In the genomic region with DNA sequence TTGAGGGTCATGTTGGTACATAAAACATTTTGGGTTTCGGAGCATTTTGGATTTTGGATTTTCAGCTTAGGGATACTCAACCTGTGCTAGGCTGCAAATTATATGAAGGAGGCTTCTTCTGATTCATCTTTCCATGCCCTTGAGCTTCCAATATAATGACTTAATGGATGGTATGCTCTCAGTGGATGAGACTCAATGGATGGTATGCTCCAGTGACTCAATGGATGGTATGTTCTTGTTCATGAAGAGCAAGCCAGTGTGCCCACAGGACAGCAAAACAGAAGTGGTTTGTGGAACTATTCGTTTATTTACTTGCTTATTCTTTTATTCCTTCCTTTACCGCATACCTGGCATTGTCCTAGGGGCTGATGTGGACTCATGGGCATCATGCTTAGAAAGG, we compare ENCODE assay signal across 28 cellular contexts.
"Had no signal": no experiment of that assay in that cellular context is flagged by ENCODE, and none has a peak within 500 bp of the region (broad histone marks: within the 10 kb centered on the region; RNA-seq: fewer than 3 reads in every experiment).

No MANE protein-coding gene starts in this region.

- H3K27me3 ChIP-seq: esophagus squamous epithelium, gastrocnemius medialis, neutrophil, right atrium auricular region, transverse colon, upper lobe of right lung, uterus had no signal

- H3K27ac ChIP-seq: coronary artery, esophagus squamous epithelium, gastrocnemius medialis, neutrophil, parathyroid adenoma, right atrium auricular region, transverse colon, upper lobe of right lung, uterus had no signal

- H3K4me1 Mint-ChIP-seq: memory B cell; naive B cell; stimulated activated memory B cell treated with anti-CD40 and anti-IgM and Interleukin-4, amounts not matched to agents 10 μg/mL and 1 μg/mL and 100 μg/mL, for 72 hours had no signal

- FAIRE-seq: endothelial cell of umbilical vein, kidney had no signal

- H3K4me1 ChIP-seq: esophagus squamous epithelium, parathyroid adenoma, upper lobe of right lung had no signal

- H3K9me3 ChIP-seq: esophagus squamous epithelium, gastrocnemius medialis, mucosa of descending colon, neutrophil, upper lobe of right lung, uterus had no signal

- H3K27me3 Mint-ChIP-seq: memory B cell; naive B cell; progenitor cell of endocrine pancreas; stimulated activated memory B cell treated with anti-CD40 and anti-IgM and Interleukin-4, amounts not matched to agents 10 μg/mL and 1 μg/mL and 100 μg/mL, for 72 hours; stimulated activated naive CD8-positive, alpha-beta T cell treated with anti-CD3 and anti-CD28 coated beads, Interleukin-15, Interleukin-2, amounts not matched to agents 100 ng/mL and 50 ng/mL, for 24 hours had no signal

- ATAC-seq: gastrocnemius medialis; left lobe of liver; mucosa of descending colon; natural killer cell treated with Interleukin-12 subunit alpha and Interleukin-12 subunit beta and Interleukin-15 and Interleukin-18, amount 100 ng/mL, for 72 hours; sciatic nerve; stimulated activated memory B cell treated with anti-CD40 and anti-IgM and Interleukin-4, amounts not matched to agents 10 μg/mL and 1 μg/mL and 100 μg/mL, for 72 hours; upper lobe of right lung had no signal

- H3K27ac Mint-ChIP-seq: memory B cell; mesothelial cell of epicardium; natural killer cell treated with Interleukin-12 subunit alpha and Interleukin-12 subunit beta and Interleukin-15 and Interleukin-18, amount 100 ng/mL, for 72 hours; progenitor cell of endocrine pancreas; stimulated activated memory B cell treated with anti-CD40 and anti-IgM and Interleukin-4, amounts not matched to agents 10 μg/mL and 1 μg/mL and 100 μg/mL, for 72 hours; stimulated activated naive CD8-positive, alpha-beta T cell treated with anti-CD3 and anti-CD28 coated beads, Interleukin-15, Interleukin-2, amounts not matched to agents 100 ng/mL and 50 ng/mL, for 24 hours had no signal

- H3K4me3 Mint-ChIP-seq: memory B cell; mesothelial cell of epicardium; naive B cell; natural killer cell treated with Interleukin-12 subunit alpha and Interleukin-12 subunit beta and Interleukin-15 and Interleukin-18, amount 100 ng/mL, for 72 hours; neural crest cell; stimulated activated memory B cell treated with anti-CD40 and anti-IgM and Interleukin-4, amounts not matched to agents 10 μg/mL and 1 μg/mL and 100 μg/mL, for 72 hours; stimulated activated naive CD8-positive, alpha-beta T cell treated with anti-CD3 and anti-CD28 coated beads, Interleukin-15, Interleukin-2, amounts not matched to agents 100 ng/mL and 50 ng/mL, for 24 hours had no signal

- H3K4me3 ChIP-seq: coronary artery, esophagus squamous epithelium, gastrocnemius medialis, lung, mucosa of descending colon, right atrium auricular region, transverse colon, upper lobe of right lung, uterus had no signal

- H3K36me3 Mint-ChIP-seq: memory B cell; mesothelial cell of epicardium; naive B cell; natural killer cell treated with Interleukin-12 subunit alpha and Interleukin-12 subunit beta and Interleukin-15 and Interleukin-18, amount 100 ng/mL, for 72 hours; stimulated activated memory B cell treated with anti-CD40 and anti-IgM and Interleukin-4, amounts not matched to agents 10 μg/mL and 1 μg/mL and 100 μg/mL, for 72 hours had no signal

- H3K36me3 ChIP-seq: esophagus squamous epithelium, gastrocnemius medialis, neutrophil, right atrium auricular region, transverse colon, upper lobe of right lung, uterus had no signal

- DNase-seq: dermis blood vessel endothelial cell; effector memory CD4-positive, alpha-beta T cell; erythroblast; esophagus squamous epithelium; gastrocnemius medialis; head of caudate nucleus; kidney; mucosa of descending colon; naive B cell; stimulated activated CD4-positive, alpha-beta T cell treated with anti-CD3 and anti-CD28 coated beads, Interleukin-4, amount 100 ng/mL, for 4 hours; transverse colon; upper lobe of right lung; uterus had no signal
